Comparison of ENCODE assay signal across 8 cellular contexts in genomic region chr14:70821916-70822705, GRCh38. TPM values are rescaled to one million over a fixed set of nuclear protein-coding genes. Genes with fewer than 3 reads are reported as not detected.
DNase-seq lines count a peak whose midpoint lies in the region; ATAC-seq and TF ChIP-seq lines count a peak whose summit lies in the region.

No MANE protein-coding gene starts in this region.

- peaks cover 6% of the 10 kb centered on the region for H3F3A ChIP-seq in SK-N-SH (replicated peaks; ENCODE audit: insufficient read depth)

- H4K20me1 ChIP-seq in SK-N-SH (ENCODE audit: insufficient read depth), result no peaks in the 10 kb centered on the region

- H2AFZ ChIP-seq in SK-N-SH (ENCODE audit: low read depth), result peak overlapping the region; percentile 79

- intact Hi-C loops in right cardiac atrium (cut with DNase I), result loop anchor here in 3 of 4 donors (5.0 kb wide), 3 partner anchors 85 to 150 kb away; partner anchors contain the start of gene PCNX1 (in 1 of the 3)

- POLR2A ChIA-PET in SK-N-SH (lab: Yijun Ruan, JAX), result interaction anchor here (0.9 kb wide), 1 partner anchor 13 kb away, joined by 3 read pairs; the partner anchor contains the start of gene MAP3K9

- H3K4me2 ChIP-seq in SK-N-SH, result peak overlapping the region; percentile 96

- H3K9me2 ChIP-seq in SK-N-SH, result no peaks in the 10 kb centered on the region

- TF ChIP-seq RAD21 in SK-N-SH (IDR thresholded peaks at IDR 0.05; ENCODE audit: low read length), result no peak

- no peaks in the 10 kb centered on the region for H3K79me2 ChIP-seq in SK-N-SH (ENCODE audit: insufficient read depth)

- no peak for TF ChIP-seq CTCF in BE2C (IDR thresholded peaks at IDR 0.05; ENCODE audit: low read depth, low read length)
- TF ChIP-seq CTCF in SK-N-SH (IDR thresholded peaks at IDR 0.05), result no peak

- ATAC-seq in HG03066 (IDR thresholded peaks at IDR 0.05; ENCODE audit: low read depth, unreplicated experiment), result peak; percentile 47
- peak; percentile 69 to 76 for ATAC-seq in right cardiac atrium
- no peak for ATAC-seq in GM21381 (IDR thresholded peaks at IDR 0.05; ENCODE audit: unreplicated experiment)
- no peak for ATAC-seq in GM18873 (IDR thresholded peaks at IDR 0.05; ENCODE audit: low FRiP score, unreplicated experiment)

- CTCF ChIA-PET in SK-N-SH (lab: Yijun Ruan, JAX), result interaction anchor here (0.7 to 2.8 kb wide), 11 partner anchors 11 to 161 kb away, joined by 3 to 11 read pairs (median 4); partner anchors contain the start of genes MAP3K9 and PCNX1

- H3K9me3 ChIP-seq in BE2C, result no peaks in the 10 kb centered on the region
- no peaks in the 10 kb centered on the region for H3K9me3 ChIP-seq in SK-N-SH
- no peaks in the 10 kb centered on the region for H3K9me3 ChIP-seq in adipocyte (ENCODE audit: control insufficient read depth, low read length)
- no peaks in the 10 kb centered on the region for H3K9me3 ChIP-seq in right cardiac atrium (ENCODE audit: control insufficient read depth, low read length)

- H3K36me3 ChIP-seq in BE2C (no peaks in the 10 kb centered on the region), SK-N-SH (replicated peaks in 1 of 2; ENCODE audit: control insufficient read depth in 1 of 2, insufficient read depth in 2 of 2, low read length in 1 of 2) (no peaks in the 10 kb centered on the region), adipocyte (ENCODE audit: control insufficient read depth, insufficient read depth, low read length, severe bottlenecking) (no peaks in the 10 kb centered on the region), rectal smooth muscle tissue (ENCODE audit: control insufficient read depth, insufficient read depth, low read length) (no peaks in the 10 kb centered on the region)

- peak overlapping the region; percentile 59 for H3K4me3 ChIP-seq in BE2C (ENCODE audit: low read depth, low read length)
- H3K4me3 ChIP-seq in SK-N-SH (ENCODE audit: low read depth in 2 of 2, low read length in 1 of 2), result peak overlapping the region; percentile 65 to 91
- peak overlapping the region; percentile 91 for H3K4me3 ChIP-seq in adipocyte (ENCODE audit: low read length)
- H3K4me3 ChIP-seq in right cardiac atrium (ENCODE audit: low read length), result peak overlapping the region; percentile 58
- peak overlapping the region; percentile 62 for H3K4me3 ChIP-seq in rectal smooth muscle tissue (ENCODE audit: low read length)

- under 1% methylated on average over 46 of the region's 61 CpGs for WGBS in SK-N-SH (ENCODE audit: low lambda C conversion rate)
- 1% methylated on average over 61 of the region's 61 CpGs for WGBS in right cardiac atrium

- peak overlapping the region; percentile 69; the same call in 1 of the 2 replicates for H3K9ac ChIP-seq in SK-N-SH
- H3K9ac ChIP-seq in adipocyte (ENCODE audit: low read length), result peak overlapping the region; percentile 85
- H3K9ac ChIP-seq in rectal smooth muscle tissue (ENCODE audit: low read length), result no peak overlapping the region

- H3K27ac ChIP-seq in SK-N-SH (ENCODE audit: low read depth in 2 of 2, low read length in 1 of 2) (peak overlapping the region in 1 of 2 experiments; percentile 29; a peak in 1 of 4 replicates), right cardiac atrium (ENCODE audit: low read length) (no peak overlapping the region), rectal smooth muscle tissue (ENCODE audit: low read depth, low read length) (no peak overlapping the region)

- H3K27me3 ChIP-seq in BE2C (peaks cover 32% of the 10 kb centered on the region), SK-N-SH (ENCODE audit: insufficient read depth) (no peaks in the 10 kb centered on the region), adipocyte (replicated peaks; ENCODE audit: control insufficient read depth, insufficient read depth, low read length) (no peaks in the 10 kb centered on the region), right cardiac atrium (ENCODE audit: control insufficient read depth, insufficient read depth) (no peaks in the 10 kb centered on the region), rectal smooth muscle tissue (ENCODE audit: control insufficient read depth, insufficient read depth, low read length) (peaks cover 5% of the 10 kb centered on the region)

- DNase-seq in BE2C (peak; percentile 30), SK-N-SH (peak; percentile 87), adipocyte (ENCODE audit: low read depth) (peak; percentile 83), right cardiac atrium (peak; percentile 63 to 85 (median 83))

- H3K4me1 ChIP-seq in BE2C (no peaks in the 10 kb centered on the region), SK-N-SH (ENCODE audit: control insufficient read depth in 1 of 2, insufficient read depth in 2 of 2, low read depth in 1 of 2, low read length in 1 of 2) (peaks cover 0 to 7% of the 10 kb centered on the region in 2 experiments; a peak in 2 of 4 replicates), adipocyte (ENCODE audit: control insufficient read depth, insufficient read depth, low read length) (peaks cover 12% of the 10 kb centered on the region), right cardiac atrium (ENCODE audit: control insufficient read depth, insufficient read depth, low read length) (no peaks in the 10 kb centered on the region), rectal smooth muscle tissue (ENCODE audit: control insufficient read depth, insufficient read depth, low read length) (no peaks in the 10 kb centered on the region)

- TF ChIP-seq EP300 in SK-N-SH (IDR thresholded peaks at IDR 0.05; ENCODE audit: borderline replicate concordance in 1 of 2, low read depth in 1 of 2, low read length in 1 of 2), result no peak

TF ChIP-seq in SK-N-SH, 30 proteins besides CTCF, POLR2A, EP300 and RAD21:
- no peak for TF ChIP-seq MEF2A (IDR thresholded peaks at IDR 0.05; ENCODE audit: borderline replicate concordance, low read depth)
- TF ChIP-seq JUND (IDR thresholded peaks at IDR 0.05), result no peak
- peak; percentile 93 for TF ChIP-seq MXI1 (IDR thresholded peaks at IDR 0.05; ENCODE audit: low read depth, low read length)
- no peak for TF ChIP-seq RCOR1 (IDR thresholded peaks at IDR 0.05; ENCODE audit: low read length)
- TF ChIP-seq GATA2 (CRISPR knock-in tag; IDR thresholded peaks at IDR 0.05), result no peak
- TF ChIP-seq, protein P1, sequence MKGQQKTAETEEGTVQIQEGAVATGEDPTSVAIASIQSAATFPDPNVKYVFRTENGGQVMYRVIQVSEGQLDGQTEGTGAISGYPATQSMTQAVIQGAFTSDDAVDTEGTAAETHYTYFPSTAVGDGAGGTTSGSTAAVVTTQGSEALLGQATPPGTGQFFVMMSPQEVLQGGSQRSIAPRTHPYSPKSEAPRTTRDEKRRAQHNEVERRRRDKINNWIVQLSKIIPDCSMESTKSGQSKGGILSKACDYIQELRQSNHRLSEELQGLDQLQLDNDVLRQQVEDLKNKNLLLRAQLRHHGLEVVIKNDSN (IDR thresholded peaks at IDR 0.05; ENCODE audit: borderline replicate concordance, low read depth), result peak; percentile 65
- TF ChIP-seq, protein P2, sequence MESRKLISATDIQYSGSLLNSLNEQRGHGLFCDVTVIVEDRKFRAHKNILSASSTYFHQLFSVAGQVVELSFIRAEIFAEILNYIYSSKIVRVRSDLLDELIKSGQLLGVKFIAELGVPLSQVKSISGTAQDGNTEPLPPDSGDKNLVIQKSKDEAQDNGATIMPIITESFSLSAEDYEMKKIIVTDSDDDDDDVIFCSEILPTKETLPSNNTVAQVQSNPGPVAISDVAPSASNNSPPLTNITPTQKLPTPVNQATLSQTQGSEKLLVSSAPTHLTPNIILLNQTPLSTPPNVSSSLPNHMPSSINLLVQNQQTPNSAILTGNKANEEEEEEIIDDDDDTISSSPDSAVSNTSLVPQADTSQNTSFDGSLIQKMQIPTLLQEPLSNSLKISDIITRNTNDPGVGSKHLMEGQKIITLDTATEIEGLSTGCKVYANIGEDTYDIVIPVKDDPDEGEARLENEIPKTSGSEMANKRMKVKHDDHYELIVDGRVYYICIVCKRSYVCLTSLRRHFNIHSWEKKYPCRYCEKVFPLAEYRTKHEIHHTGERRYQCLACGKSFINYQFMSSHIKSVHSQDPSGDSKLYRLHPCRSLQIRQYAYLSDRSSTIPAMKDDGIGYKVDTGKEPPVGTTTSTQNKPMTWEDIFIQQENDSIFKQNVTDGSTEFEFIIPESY (IDR thresholded peaks at IDR 0.05; ENCODE audit: borderline replicate concordance, low read depth), result no peak
- TF ChIP-seq TCF12 (IDR thresholded peaks at IDR 0.05), result no peak
- TF ChIP-seq RFX5 (IDR thresholded peaks at IDR 0.05; ENCODE audit: low read length), result no peak
- no peak for TF ChIP-seq TAF1 (IDR thresholded peaks at IDR 0.05; ENCODE audit: borderline replicate concordance, low read depth, low read length)
- TF ChIP-seq SIN3A (IDR thresholded peaks at IDR 0.05; ENCODE audit: borderline replicate concordance, low read depth, low read length), result 0 out of 2 replicates have a peak, but pooled peaks have one; percentile 14
- TF ChIP-seq NRF1 (IDR thresholded peaks at IDR 0.05; ENCODE audit: low read depth, low read length), result no peak
- TF ChIP-seq MAX (IDR thresholded peaks at IDR 0.05; ENCODE audit: low read depth), result peak; percentile 95

RNA-seq across cellular contexts. Expression of gene MAP3K9, which starts 12.8 kb away (rescaled TPM):
- 0.28 TPM for polyA plus RNA-seq in BE2C (2012; ENCODE audit: insufficient read depth, insufficient read length, low read depth)
- polyA plus RNA-seq in SK-N-SH (2012; rRNA removed), result 2.0 and 2.1 TPM in 2 replicates
- 1.1 and 1.3 TPM in 2 replicates for polyA plus RNA-seq in SK-N-SH (2012; cell fraction: cytosol; rRNA removed)
- 4.0 and 4.3 TPM in 2 replicates for polyA plus RNA-seq in SK-N-SH (2012; cell fraction: nucleus; rRNA removed)
- 1 to 10 TPM; 1.6 to 2.5 (median 2.2) TPM for total RNA-seq in right cardiac atrium
- 1.4 TPM for polyA plus RNA-seq in right cardiac atrium

Comparison
In these comparisons a context has a peak if more than half of its experiments do, and no peak if none do; other contexts are left out.
1. DNase-seq: peak in every context shown above with its lines; median percentile 87 in SK-N-SH; 83 in adipocyte; 83 in right cardiac atrium; 30 in BE2C.
2. ATAC-seq: peak in HG03066 (single experiment) and right cardiac atrium (2 of 2); none in GM21381 (single experiment) and GM18873 (single experiment).
3. Peak in every context shown above with its lines, with median percentiles within 50 percentile points of each other: H3K4me3 ChIP-seq.